1 cellular context compared by ENCODE assay signal in genomic region chr16:57299719-57300386, GRCh38.
TF ChIP-seq lines count a peak whose summit lies in the region.

No MANE protein-coding gene starts in this region.

TF ChIP-seq in HepG2, 621 proteins besides CTCF, POLR2A, EP300 and RAD21 (continued from another document and continues in another):
- TF ChIP-seq HIC2 (CRISPR knock-in tag; IDR thresholded peaks at IDR 0.05; ENCODE audit: low read depth) (no peak), ZNF792 (CRISPR knock-in tag; IDR thresholded peaks at IDR 0.05) (peak; percentile 94), ZKSCAN1 (IDR thresholded peaks at IDR 0.05; ENCODE audit: low read length) (peak; percentile 71), ZNF251 (CRISPR knock-in tag; IDR thresholded peaks at IDR 0.05) (0 out of 2 replicates have a peak, but pooled peaks have one; percentile 43), GLI4 (CRISPR knock-in tag; IDR thresholded peaks at IDR 0.05; ENCODE audit: borderline replicate concordance) (peak; percentile 75; the same call in 1 of the 2 replicates), CBFB (CRISPR knock-in tag; IDR thresholded peaks at IDR 0.05) (peak; percentile 77; the same call in 1 of the 2 replicates), ZNF274 (CRISPR knock-in tag; IDR thresholded peaks at IDR 0.05) (no peak), TFDP2 (CRISPR knock-in tag; IDR thresholded peaks at IDR 0.05) (peak; percentile 50), HNF1A (IDR thresholded peaks at IDR 0.05; ENCODE audit: low read depth) (0 out of 2 replicates have a peak, but pooled peaks have one; percentile 15), HNF1A (CRISPR knock-in tag; IDR thresholded peaks at IDR 0.05; ENCODE audit: borderline replicate concordance) (0 out of 2 replicates have a peak, but pooled peaks have one; percentile 21), ZNF547 (CRISPR knock-in tag; IDR thresholded peaks at IDR 0.05) (0 out of 2 replicates have a peak, but pooled peaks have one; percentile 50), ZC3H4 (CRISPR knock-in tag; IDR thresholded peaks at IDR 0.05; ENCODE audit: borderline replicate concordance) (no peak), ZNF782 (CRISPR knock-in tag; IDR thresholded peaks at IDR 0.05; ENCODE audit: borderline replicate concordance) (peak; percentile 60; the same call in 1 of the 2 replicates), ZNF720 (CRISPR knock-in tag; IDR thresholded peaks at IDR 0.05) (no peak), ZBTB26 (CRISPR knock-in tag; IDR thresholded peaks at IDR 0.05; ENCODE audit: borderline replicate concordance) (peak; percentile 86; the same call in 1 of the 2 replicates), ZNF414 (CRISPR knock-in tag; IDR thresholded peaks at IDR 0.05) (peak; percentile 80), ZNF772 (CRISPR knock-in tag; IDR thresholded peaks at IDR 0.05) (no peak; the same call in 1 of the 2 replicates), CBX5 (CRISPR knock-in tag; IDR thresholded peaks at IDR 0.05; ENCODE audit: borderline replicate concordance) (peak; percentile 83), ZNF710 (CRISPR knock-in tag; IDR thresholded peaks at IDR 0.05; ENCODE audit: borderline replicate concordance) (peak; percentile 68), NFE2 (CRISPR knock-in tag; IDR thresholded peaks at IDR 0.05) (no peak), ZNF563 (CRISPR knock-in tag; IDR thresholded peaks at IDR 0.05) (0 out of 2 replicates have a peak, but pooled peaks have one; percentile 49), TBX2 (CRISPR knock-in tag; IDR thresholded peaks at IDR 0.05; ENCODE audit: borderline replicate concordance) (peak; percentile 12; the same call in 1 of the 2 replicates), ZBTB1 (CRISPR knock-in tag; IDR thresholded peaks at IDR 0.05; ENCODE audit: borderline replicate concordance) (no peak; the same call in 1 of the 2 replicates), RFX1 (IDR thresholded peaks at IDR 0.05) (no peak), HES4 (CRISPR knock-in tag; IDR thresholded peaks at IDR 0.05; ENCODE audit: borderline replicate concordance) (peak; percentile 60; the same call in 1 of the 2 replicates), ATF7-NPFF (CRISPR knock-in tag; IDR thresholded peaks at IDR 0.05; ENCODE audit: low read depth) (0 out of 2 replicates have a peak, but pooled peaks have one; percentile 22), ZFP36L1 (CRISPR knock-in tag; IDR thresholded peaks at IDR 0.05) (peak; percentile 85; the same call in 1 of the 2 replicates), ZNF597 (CRISPR knock-in tag; IDR thresholded peaks at IDR 0.05) (peak; percentile 95), ASH2L (IDR thresholded peaks at IDR 0.05; ENCODE audit: insufficient read length, low read depth, low read length) (peak; percentile 90), KLF6 (CRISPR knock-in tag; IDR thresholded peaks at IDR 0.05) (no peak; the same call in none of the 2 replicates), ZNF256 (CRISPR knock-in tag; conservative IDR thresholded peaks at IDR 0.05) (peak; percentile 77), POLR2AphosphoS2 (IDR thresholded peaks at IDR 0.05; ENCODE audit: low read depth, low read length) (no peak), ZSCAN25 (CRISPR knock-in tag; IDR thresholded peaks at IDR 0.05) (0 out of 2 replicates have a peak, but pooled peaks have one; percentile 18), ZNF543 (CRISPR knock-in tag; IDR thresholded peaks at IDR 0.05) (peak; percentile 81; the same call in 1 of the 2 replicates), HINFP (CRISPR knock-in tag; IDR thresholded peaks at IDR 0.05; ENCODE audit: low read depth) (no peak; the same call in 1 of the 2 replicates), ZNF674 (CRISPR knock-in tag; IDR thresholded peaks at IDR 0.05; ENCODE audit: low read depth) (no peak), ZNF770 (CRISPR knock-in tag; IDR thresholded peaks at IDR 0.05) (peak; percentile 84), BCLAF1 (IDR thresholded peaks at IDR 0.05) (no peak), ZFP37 (CRISPR knock-in tag; IDR thresholded peaks at IDR 0.05; ENCODE audit: borderline replicate concordance) (peak; percentile 31; the same call in 1 of the 2 replicates)
